Comparison of ENCODE assay signal across 1 cellular context in genomic region chr1:204451352-204452124, GRCh38.
TF ChIP-seq lines count a peak whose summit lies in the region.

No MANE protein-coding gene starts in this region.

TF ChIP-seq in H1, 55 proteins besides CTCF, POLR2A, EP300 and RAD21:
- TF ChIP-seq RFX5 (IDR thresholded peaks at IDR 0.05; ENCODE audit: borderline replicate concordance, low read depth, low read length) (no peak), FOSL1 (IDR thresholded peaks at IDR 0.05; ENCODE audit: insufficient read depth, low read depth, low read length) (no peak), KDM4A (IDR thresholded peaks at IDR 0.05; ENCODE audit: low read depth, low read length, severe bottlenecking) (no peak), PHF8 (conservative IDR thresholded peaks at IDR 0.05; ENCODE audit: low read depth, low read length) (no peak), ASH2L (IDR thresholded peaks at IDR 0.05; ENCODE audit: low read length) (no peak), SRF (IDR thresholded peaks at IDR 0.05; ENCODE audit: low read depth, low read length) (no peak), SP2 (IDR thresholded peaks at IDR 0.05; ENCODE audit: low read length) (no peak), BRCA1 (IDR thresholded peaks at IDR 0.05; ENCODE audit: low read depth, low read length) (no peak), TAF1 (IDR thresholded peaks at IDR 0.05; ENCODE audit: low read depth, low read length) (no peak), KDM5A (IDR thresholded peaks at IDR 0.05; ENCODE audit: low read length) (no peak), TAF7 (optimal IDR thresholded peaks at IDR 0.05; ENCODE audit: borderline replicate concordance, low read depth, low read length) (no peak), POLR2AphosphoS5 (IDR thresholded peaks at IDR 0.05; ENCODE audit: low read depth, low read length) (no peak), CBX8 (IDR thresholded peaks at IDR 0.05; ENCODE audit: borderline replicate concordance, low read depth, low read length) (no peak), JUN (IDR thresholded peaks at IDR 0.05; ENCODE audit: low read depth, low read length) (no peak), SAP30 (IDR thresholded peaks at IDR 0.05; ENCODE audit: insufficient read depth, insufficient replicate concordance, low read length) (no peak)
- TF ChIP-seq, protein P1, sequence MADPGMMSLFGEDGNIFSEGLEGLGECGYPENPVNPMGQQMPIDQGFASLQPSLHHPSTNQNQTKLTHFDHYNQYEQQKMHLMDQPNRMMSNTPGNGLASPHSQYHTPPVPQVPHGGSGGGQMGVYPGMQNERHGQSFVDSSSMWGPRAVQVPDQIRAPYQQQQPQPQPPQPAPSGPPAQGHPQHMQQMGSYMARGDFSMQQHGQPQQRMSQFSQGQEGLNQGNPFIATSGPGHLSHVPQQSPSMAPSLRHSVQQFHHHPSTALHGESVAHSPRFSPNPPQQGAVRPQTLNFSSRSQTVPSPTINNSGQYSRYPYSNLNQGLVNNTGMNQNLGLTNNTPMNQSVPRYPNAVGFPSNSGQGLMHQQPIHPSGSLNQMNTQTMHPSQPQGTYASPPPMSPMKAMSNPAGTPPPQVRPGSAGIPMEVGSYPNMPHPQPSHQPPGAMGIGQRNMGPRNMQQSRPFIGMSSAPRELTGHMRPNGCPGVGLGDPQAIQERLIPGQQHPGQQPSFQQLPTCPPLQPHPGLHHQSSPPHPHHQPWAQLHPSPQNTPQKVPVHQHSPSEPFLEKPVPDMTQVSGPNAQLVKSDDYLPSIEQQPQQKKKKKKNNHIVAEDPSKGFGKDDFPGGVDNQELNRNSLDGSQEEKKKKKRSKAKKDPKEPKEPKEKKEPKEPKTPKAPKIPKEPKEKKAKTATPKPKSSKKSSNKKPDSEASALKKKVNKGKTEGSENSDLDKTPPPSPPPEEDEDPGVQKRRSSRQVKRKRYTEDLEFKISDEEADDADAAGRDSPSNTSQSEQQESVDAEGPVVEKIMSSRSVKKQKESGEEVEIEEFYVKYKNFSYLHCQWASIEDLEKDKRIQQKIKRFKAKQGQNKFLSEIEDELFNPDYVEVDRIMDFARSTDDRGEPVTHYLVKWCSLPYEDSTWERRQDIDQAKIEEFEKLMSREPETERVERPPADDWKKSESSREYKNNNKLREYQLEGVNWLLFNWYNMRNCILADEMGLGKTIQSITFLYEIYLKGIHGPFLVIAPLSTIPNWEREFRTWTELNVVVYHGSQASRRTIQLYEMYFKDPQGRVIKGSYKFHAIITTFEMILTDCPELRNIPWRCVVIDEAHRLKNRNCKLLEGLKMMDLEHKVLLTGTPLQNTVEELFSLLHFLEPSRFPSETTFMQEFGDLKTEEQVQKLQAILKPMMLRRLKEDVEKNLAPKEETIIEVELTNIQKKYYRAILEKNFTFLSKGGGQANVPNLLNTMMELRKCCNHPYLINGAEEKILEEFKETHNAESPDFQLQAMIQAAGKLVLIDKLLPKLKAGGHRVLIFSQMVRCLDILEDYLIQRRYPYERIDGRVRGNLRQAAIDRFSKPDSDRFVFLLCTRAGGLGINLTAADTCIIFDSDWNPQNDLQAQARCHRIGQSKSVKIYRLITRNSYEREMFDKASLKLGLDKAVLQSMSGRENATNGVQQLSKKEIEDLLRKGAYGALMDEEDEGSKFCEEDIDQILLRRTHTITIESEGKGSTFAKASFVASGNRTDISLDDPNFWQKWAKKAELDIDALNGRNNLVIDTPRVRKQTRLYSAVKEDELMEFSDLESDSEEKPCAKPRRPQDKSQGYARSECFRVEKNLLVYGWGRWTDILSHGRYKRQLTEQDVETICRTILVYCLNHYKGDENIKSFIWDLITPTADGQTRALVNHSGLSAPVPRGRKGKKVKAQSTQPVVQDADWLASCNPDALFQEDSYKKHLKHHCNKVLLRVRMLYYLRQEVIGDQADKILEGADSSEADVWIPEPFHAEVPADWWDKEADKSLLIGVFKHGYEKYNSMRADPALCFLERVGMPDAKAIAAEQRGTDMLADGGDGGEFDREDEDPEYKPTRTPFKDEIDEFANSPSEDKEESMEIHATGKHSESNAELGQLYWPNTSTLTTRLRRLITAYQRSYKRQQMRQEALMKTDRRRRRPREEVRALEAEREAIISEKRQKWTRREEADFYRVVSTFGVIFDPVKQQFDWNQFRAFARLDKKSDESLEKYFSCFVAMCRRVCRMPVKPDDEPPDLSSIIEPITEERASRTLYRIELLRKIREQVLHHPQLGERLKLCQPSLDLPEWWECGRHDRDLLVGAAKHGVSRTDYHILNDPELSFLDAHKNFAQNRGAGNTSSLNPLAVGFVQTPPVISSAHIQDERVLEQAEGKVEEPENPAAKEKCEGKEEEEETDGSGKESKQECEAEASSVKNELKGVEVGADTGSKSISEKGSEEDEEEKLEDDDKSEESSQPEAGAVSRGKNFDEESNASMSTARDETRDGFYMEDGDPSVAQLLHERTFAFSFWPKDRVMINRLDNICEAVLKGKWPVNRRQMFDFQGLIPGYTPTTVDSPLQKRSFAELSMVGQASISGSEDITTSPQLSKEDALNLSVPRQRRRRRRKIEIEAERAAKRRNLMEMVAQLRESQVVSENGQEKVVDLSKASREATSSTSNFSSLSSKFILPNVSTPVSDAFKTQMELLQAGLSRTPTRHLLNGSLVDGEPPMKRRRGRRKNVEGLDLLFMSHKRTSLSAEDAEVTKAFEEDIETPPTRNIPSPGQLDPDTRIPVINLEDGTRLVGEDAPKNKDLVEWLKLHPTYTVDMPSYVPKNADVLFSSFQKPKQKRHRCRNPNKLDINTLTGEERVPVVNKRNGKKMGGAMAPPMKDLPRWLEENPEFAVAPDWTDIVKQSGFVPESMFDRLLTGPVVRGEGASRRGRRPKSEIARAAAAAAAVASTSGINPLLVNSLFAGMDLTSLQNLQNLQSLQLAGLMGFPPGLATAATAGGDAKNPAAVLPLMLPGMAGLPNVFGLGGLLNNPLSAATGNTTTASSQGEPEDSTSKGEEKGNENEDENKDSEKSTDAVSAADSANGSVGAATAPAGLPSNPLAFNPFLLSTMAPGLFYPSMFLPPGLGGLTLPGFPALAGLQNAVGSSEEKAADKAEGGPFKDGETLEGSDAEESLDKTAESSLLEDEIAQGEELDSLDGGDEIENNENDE (IDR thresholded peaks at IDR 0.05; ENCODE audit: insufficient replicate concordance, low read length) = no peak
